In genomic region chr22:44269757-44270555, GRCh38 we compare ENCODE assay signal across 28 cellular contexts. TPM values are rescaled to one million over a fixed set of nuclear protein-coding genes. Genes with fewer than 3 reads are reported as not detected.
"Had no signal": no experiment of that assay in that cellular context is flagged by ENCODE, and none has a peak within 500 bp of the region (broad histone marks: within the 10 kb centered on the region; RNA-seq: fewer than 3 reads in every experiment).

No MANE protein-coding gene starts in this region.

- H3K4me3 ChIP-seq: SK-N-MC had no signal

- H3K4me1 Mint-ChIP-seq: activated CD4-positive, alpha-beta memory T cell treated with anti-CD3 and anti-CD28 coated beads, Interleukin-2, amount 10 ng/mL, durations not matched to agents 7 days and 5 days; activated CD4-positive, alpha-beta T cell treated with anti-CD3 and anti-CD28 coated beads for 36 hours; activated naive CD4-positive, alpha-beta T cell treated with anti-CD3 and anti-CD28 coated beads, Interleukin-2, amount 10 ng/mL, durations not matched to agents 7 days and 5 days; activated naive CD8-positive, alpha-beta T cell treated with anti-CD3 and anti-CD28 coated beads for 36 hours; activated T-helper 17 cell treated with anti-CD3 and anti-CD28 coated beads, Interleukin-2, amount 50 U/mL, for 72 hours; T-cell had no signal

- ATAC-seq: activated CD4-positive, alpha-beta T cell treated with anti-CD3 and anti-CD28 coated beads for 36 hours; activated T-helper 17 cell treated with anti-CD3 and anti-CD28 coated beads, Interleukin-2, amount 50 U/mL, for 72 hours; Panc1; Right ventricle myocardium inferior; T-cell had no signal

- DNase-seq: activated CD4-positive, alpha-beta memory T cell treated with anti-CD3 and anti-CD28 coated beads, Interleukin-2, amount 10 ng/mL, durations not matched to agents 7 days and 5 days; activated CD4-positive, alpha-beta T cell treated with anti-CD3 and anti-CD28 coated beads for 36 hours; activated CD4-positive, alpha-beta T cell treated with anti-CD3 and anti-CD28 coated beads, Interleukin-2, amount 50 U/mL, for 1 hour; activated gamma-delta T cell; activated naive CD4-positive, alpha-beta T cell treated with anti-CD3 and anti-CD28 coated beads, Interleukin-2, amount 10 ng/mL, durations not matched to agents 7 days and 5 days; activated naive CD8-positive, alpha-beta T cell treated with anti-CD3 and anti-CD28 coated beads for 36 hours; activated T-cell treated with anti-CD3 and anti-CD28 coated beads for 4 hours; activated T-cell treated with anti-CD3 and anti-CD28 coated beads, Interleukin-2, amount 50 U/mL, for 48 hours; anterior cingulate cortex; NCI-H1092; NCI-H1417; NCI-H1930; NCI-H2171; NCI-H2227 treated with DMSO at 0.1 percent for 48 hours; NCI-H446 treated with DMSO at 0.1 percent for 48 hours; NCI-H524 treated with DMSO at 0.1 percent for 48 hours; NCI-H748 treated with DMSO at 0.1 percent for 48 hours; OCI-M1; RPMI8226; T-cell; T-helper 2 cell had no signal

- H3K9ac ChIP-seq: KMS-11 had no signal

- H3K27ac ChIP-seq: KMS-11, SK-N-MC, VCaP had no signal

- H3K27me3 Mint-ChIP-seq: activated CD4-positive, alpha-beta T cell treated with anti-CD3 and anti-CD28 coated beads for 36 hours; activated naive CD8-positive, alpha-beta T cell treated with anti-CD3 and anti-CD28 coated beads for 36 hours had no signal

- H3K4me3 Mint-ChIP-seq: activated CD4-positive, alpha-beta memory T cell treated with anti-CD3 and anti-CD28 coated beads, Interleukin-2, amount 10 ng/mL, durations not matched to agents 7 days and 5 days; activated CD4-positive, alpha-beta T cell treated with anti-CD3 and anti-CD28 coated beads for 36 hours; activated naive CD4-positive, alpha-beta T cell treated with anti-CD3 and anti-CD28 coated beads, Interleukin-2, amount 10 ng/mL, durations not matched to agents 7 days and 5 days; activated naive CD8-positive, alpha-beta T cell treated with anti-CD3 and anti-CD28 coated beads for 36 hours; activated T-helper 17 cell treated with anti-CD3 and anti-CD28 coated beads, Interleukin-2, amount 50 U/mL, for 72 hours; T-cell had no signal

- H3K27ac Mint-ChIP-seq: activated CD4-positive, alpha-beta memory T cell treated with anti-CD3 and anti-CD28 coated beads, Interleukin-2, amount 10 ng/mL, durations not matched to agents 7 days and 5 days; activated CD4-positive, alpha-beta T cell treated with anti-CD3 and anti-CD28 coated beads for 36 hours; activated naive CD4-positive, alpha-beta T cell treated with anti-CD3 and anti-CD28 coated beads, Interleukin-2, amount 10 ng/mL, durations not matched to agents 7 days and 5 days; activated naive CD8-positive, alpha-beta T cell treated with anti-CD3 and anti-CD28 coated beads for 36 hours; activated T-helper 17 cell treated with anti-CD3 and anti-CD28 coated beads, Interleukin-2, amount 50 U/mL, for 72 hours; T-cell had no signal

- H3K9me3 Mint-ChIP-seq: activated CD4-positive, alpha-beta memory T cell treated with anti-CD3 and anti-CD28 coated beads, Interleukin-2, amount 10 ng/mL, durations not matched to agents 7 days and 5 days; activated naive CD4-positive, alpha-beta T cell treated with anti-CD3 and anti-CD28 coated beads, Interleukin-2, amount 10 ng/mL, durations not matched to agents 7 days and 5 days; activated naive CD8-positive, alpha-beta T cell treated with anti-CD3 and anti-CD28 coated beads for 36 hours; activated T-helper 17 cell treated with anti-CD3 and anti-CD28 coated beads, Interleukin-2, amount 50 U/mL, for 72 hours; T-cell had no signal

- H3K36me3 Mint-ChIP-seq: activated naive CD4-positive, alpha-beta T cell treated with anti-CD3 and anti-CD28 coated beads, Interleukin-2, amount 10 ng/mL, durations not matched to agents 7 days and 5 days; activated naive CD8-positive, alpha-beta T cell treated with anti-CD3 and anti-CD28 coated beads for 36 hours; T-cell had no signal

- H3K4me2 ChIP-seq: KMS-11 had no signal

RNA-seq across cellular contexts. Expression of gene SHISAL1, which starts 42.8 kb away (rescaled TPM):
- total RNA-seq: activated CD4-positive, alpha-beta memory T cell treated with anti-CD3 and anti-CD28 coated beads, Interleukin-2, amount 10 ng/mL, durations not matched to agents 7 days and 5 days; activated CD4-positive, alpha-beta T cell treated with anti-CD3 and anti-CD28 coated beads for 36 hours; activated CD8-positive, alpha-beta memory T cell treated with anti-CD3 and anti-CD28 coated beads for 36 hours; activated naive CD8-positive, alpha-beta T cell treated with anti-CD3 and anti-CD28 coated beads for 36 hours; activated T-helper 17 cell treated with anti-CD3 and anti-CD28 coated beads, Interleukin-2, amount 50 U/mL, for 72 hours had no signal
